In the genomic region with DNA sequence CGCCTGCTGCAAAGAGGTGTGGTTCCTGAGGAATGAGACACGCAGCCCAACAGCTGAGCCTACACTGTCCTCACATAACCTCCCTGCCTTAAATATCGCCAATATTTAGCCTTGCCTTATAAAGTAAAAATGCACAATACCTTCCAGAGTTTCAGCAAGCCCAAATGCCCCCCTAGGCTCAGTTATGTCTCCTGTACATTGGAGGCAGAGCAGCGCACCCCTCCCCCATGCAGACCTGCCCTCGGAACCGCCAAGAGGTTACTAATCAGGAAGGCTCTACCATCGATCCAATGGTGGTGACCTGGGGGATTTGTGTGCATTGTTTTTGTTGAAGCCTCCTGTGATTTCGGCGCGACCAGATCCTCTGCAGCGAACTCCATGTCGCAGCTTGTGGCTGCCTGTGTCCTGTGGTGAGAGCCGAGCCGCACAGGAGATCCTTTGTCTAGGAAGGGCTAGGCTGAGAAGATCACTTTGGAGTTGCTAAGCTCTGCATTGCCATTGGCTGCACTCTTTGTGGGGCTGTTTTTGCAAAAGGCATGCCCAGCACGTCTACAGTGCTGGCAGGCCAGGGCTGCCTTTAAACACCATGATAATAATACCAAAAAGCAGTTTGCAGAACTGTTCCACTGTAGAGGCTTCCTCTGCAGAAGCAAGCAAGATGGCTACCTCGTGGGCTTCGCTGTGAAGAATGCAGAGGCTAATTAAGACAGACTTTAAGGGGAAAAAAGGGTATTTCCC, we compare ENCODE assay signal across 1 cellular context.
A peak's percentile ranks its signal among the peaks of the same experiment; 100 is the strongest.
TF ChIP-seq lines count a peak whose summit lies in the region.

No MANE protein-coding gene starts in this region.

TF ChIP-seq in K562, 482 proteins besides CTCF, POLR2A, EP300 and RAD21 (continued from another document):
- TF ChIP-seq, protein P1, sequence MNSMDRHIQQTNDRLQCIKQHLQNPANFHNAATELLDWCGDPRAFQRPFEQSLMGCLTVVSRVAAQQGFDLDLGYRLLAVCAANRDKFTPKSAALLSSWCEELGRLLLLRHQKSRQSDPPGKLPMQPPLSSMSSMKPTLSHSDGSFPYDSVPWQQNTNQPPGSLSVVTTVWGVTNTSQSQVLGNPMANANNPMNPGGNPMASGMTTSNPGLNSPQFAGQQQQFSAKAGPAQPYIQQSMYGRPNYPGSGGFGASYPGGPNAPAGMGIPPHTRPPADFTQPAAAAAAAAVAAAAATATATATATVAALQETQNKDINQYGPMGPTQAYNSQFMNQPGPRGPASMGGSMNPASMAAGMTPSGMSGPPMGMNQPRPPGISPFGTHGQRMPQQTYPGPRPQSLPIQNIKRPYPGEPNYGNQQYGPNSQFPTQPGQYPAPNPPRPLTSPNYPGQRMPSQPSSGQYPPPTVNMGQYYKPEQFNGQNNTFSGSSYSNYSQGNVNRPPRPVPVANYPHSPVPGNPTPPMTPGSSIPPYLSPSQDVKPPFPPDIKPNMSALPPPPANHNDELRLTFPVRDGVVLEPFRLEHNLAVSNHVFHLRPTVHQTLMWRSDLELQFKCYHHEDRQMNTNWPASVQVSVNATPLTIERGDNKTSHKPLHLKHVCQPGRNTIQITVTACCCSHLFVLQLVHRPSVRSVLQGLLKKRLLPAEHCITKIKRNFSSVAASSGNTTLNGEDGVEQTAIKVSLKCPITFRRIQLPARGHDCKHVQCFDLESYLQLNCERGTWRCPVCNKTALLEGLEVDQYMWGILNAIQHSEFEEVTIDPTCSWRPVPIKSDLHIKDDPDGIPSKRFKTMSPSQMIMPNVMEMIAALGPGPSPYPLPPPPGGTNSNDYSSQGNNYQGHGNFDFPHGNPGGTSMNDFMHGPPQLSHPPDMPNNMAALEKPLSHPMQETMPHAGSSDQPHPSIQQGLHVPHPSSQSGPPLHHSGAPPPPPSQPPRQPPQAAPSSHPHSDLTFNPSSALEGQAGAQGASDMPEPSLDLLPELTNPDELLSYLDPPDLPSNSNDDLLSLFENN (IDR thresholded peaks at IDR 0.05; ENCODE audit: low read depth in 2 of 2, low read length in 2 of 2) = 0 out of 4 replicates have a peak, but pooled peaks of 1 of the 2 experiments have one; percentile 33
- TF ChIP-seq SMAD4 (CRISPR knock-in tag; conservative IDR thresholded peaks at IDR 0.05) = peak; percentile 41; the same call in 1 of the 2 replicates
- peak; percentile 76; the same call in 1 of the 2 replicates for TF ChIP-seq CC2D1A (IDR thresholded peaks at IDR 0.05)
- TF ChIP-seq, protein P2, sequence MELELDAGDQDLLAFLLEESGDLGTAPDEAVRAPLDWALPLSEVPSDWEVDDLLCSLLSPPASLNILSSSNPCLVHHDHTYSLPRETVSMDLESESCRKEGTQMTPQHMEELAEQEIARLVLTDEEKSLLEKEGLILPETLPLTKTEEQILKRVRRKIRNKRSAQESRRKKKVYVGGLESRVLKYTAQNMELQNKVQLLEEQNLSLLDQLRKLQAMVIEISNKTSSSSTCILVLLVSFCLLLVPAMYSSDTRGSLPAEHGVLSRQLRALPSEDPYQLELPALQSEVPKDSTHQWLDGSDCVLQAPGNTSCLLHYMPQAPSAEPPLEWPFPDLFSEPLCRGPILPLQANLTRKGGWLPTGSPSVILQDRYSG (tag; conservative IDR thresholded peaks at IDR 0.05; ENCODE audit: low read depth) = peak; percentile 81; the same call in 1 of the 2 replicates
- TF ChIP-seq KLF13 (tag; IDR thresholded peaks at IDR 0.05; ENCODE audit: borderline replicate concordance, low read depth) = no peak
- 0 out of 2 replicates have a peak, but pooled peaks have one; percentile 23 for TF ChIP-seq BRD4 (IDR thresholded peaks at IDR 0.05)
- 0 out of 2 replicates have a peak, but pooled peaks have one; percentile 32 for TF ChIP-seq RNF2 (IDR thresholded peaks at IDR 0.05)
- TF ChIP-seq ESRRB (CRISPR knock-in tag; IDR thresholded peaks at IDR 0.05; ENCODE audit: borderline replicate concordance) = no peak
- TF ChIP-seq, protein P3, sequence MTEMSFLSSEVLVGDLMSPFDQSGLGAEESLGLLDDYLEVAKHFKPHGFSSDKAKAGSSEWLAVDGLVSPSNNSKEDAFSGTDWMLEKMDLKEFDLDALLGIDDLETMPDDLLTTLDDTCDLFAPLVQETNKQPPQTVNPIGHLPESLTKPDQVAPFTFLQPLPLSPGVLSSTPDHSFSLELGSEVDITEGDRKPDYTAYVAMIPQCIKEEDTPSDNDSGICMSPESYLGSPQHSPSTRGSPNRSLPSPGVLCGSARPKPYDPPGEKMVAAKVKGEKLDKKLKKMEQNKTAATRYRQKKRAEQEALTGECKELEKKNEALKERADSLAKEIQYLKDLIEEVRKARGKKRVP (CRISPR knock-in tag; IDR thresholded peaks at IDR 0.05) = no peak
- TF ChIP-seq, protein P4, sequence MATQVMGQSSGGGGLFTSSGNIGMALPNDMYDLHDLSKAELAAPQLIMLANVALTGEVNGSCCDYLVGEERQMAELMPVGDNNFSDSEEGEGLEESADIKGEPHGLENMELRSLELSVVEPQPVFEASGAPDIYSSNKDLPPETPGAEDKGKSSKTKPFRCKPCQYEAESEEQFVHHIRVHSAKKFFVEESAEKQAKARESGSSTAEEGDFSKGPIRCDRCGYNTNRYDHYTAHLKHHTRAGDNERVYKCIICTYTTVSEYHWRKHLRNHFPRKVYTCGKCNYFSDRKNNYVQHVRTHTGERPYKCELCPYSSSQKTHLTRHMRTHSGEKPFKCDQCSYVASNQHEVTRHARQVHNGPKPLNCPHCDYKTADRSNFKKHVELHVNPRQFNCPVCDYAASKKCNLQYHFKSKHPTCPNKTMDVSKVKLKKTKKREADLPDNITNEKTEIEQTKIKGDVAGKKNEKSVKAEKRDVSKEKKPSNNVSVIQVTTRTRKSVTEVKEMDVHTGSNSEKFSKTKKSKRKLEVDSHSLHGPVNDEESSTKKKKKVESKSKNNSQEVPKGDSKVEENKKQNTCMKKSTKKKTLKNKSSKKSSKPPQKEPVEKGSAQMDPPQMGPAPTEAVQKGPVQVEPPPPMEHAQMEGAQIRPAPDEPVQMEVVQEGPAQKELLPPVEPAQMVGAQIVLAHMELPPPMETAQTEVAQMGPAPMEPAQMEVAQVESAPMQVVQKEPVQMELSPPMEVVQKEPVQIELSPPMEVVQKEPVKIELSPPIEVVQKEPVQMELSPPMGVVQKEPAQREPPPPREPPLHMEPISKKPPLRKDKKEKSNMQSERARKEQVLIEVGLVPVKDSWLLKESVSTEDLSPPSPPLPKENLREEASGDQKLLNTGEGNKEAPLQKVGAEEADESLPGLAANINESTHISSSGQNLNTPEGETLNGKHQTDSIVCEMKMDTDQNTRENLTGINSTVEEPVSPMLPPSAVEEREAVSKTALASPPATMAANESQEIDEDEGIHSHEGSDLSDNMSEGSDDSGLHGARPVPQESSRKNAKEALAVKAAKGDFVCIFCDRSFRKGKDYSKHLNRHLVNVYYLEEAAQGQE (CRISPR knock-in tag; IDR thresholded peaks at IDR 0.05; ENCODE audit: low read depth) = 0 out of 2 replicates have a peak, but pooled peaks have one; percentile 35
- peak; percentile 63; the same call in 1 of the 2 replicates for TF ChIP-seq MTA3 (IDR thresholded peaks at IDR 0.05; ENCODE audit: borderline replicate concordance)
- 0 out of 4 replicates have a peak, but pooled peaks of 1 of the 2 experiments have one; percentile 23 for TF ChIP-seq HDAC1 (IDR thresholded peaks at IDR 0.05)
- TF ChIP-seq TOE1 (IDR thresholded peaks at IDR 0.05; ENCODE audit: borderline replicate concordance) = peak; percentile 77; the same call in 1 of the 2 replicates
- no peak for TF ChIP-seq TOE1 (CRISPR knock-in tag; IDR thresholded peaks at IDR 0.05; ENCODE audit: borderline replicate concordance, low read depth)
- TF ChIP-seq RBM34 (IDR thresholded peaks at IDR 0.05; ENCODE audit: borderline replicate concordance, insufficient read depth, low read length) = no peak
- no peak for TF ChIP-seq PRMT5 (CRISPR knock-in tag; IDR thresholded peaks at IDR 0.05)
- TF ChIP-seq, protein P5, sequence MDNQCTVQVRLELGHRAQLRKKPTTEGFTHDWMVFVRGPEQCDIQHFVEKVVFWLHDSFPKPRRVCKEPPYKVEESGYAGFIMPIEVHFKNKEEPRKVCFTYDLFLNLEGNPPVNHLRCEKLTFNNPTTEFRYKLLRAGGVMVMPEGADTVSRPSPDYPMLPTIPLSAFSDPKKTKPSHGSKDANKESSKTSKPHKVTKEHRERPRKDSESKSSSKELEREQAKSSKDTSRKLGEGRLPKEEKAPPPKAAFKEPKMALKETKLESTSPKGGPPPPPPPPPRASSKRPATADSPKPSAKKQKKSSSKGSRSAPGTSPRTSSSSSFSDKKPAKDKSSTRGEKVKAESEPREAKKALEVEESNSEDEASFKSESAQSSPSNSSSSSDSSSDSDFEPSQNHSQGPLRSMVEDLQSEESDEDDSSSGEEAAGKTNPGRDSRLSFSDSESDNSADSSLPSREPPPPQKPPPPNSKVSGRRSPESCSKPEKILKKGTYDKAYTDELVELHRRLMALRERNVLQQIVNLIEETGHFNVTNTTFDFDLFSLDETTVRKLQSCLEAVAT (IDR thresholded peaks at IDR 0.05) = peak in 1 of 2 experiments; percentile 79; a peak in 2 of 4 replicates
- peak; percentile 65; the same call in 1 of the 2 replicates for TF ChIP-seq ZNF12 (CRISPR knock-in tag; IDR thresholded peaks at IDR 0.05)
- TF ChIP-seq NCOR1 (IDR thresholded peaks at IDR 0.05) = peak; percentile 15; the same call in 1 of the 2 replicates
- peak; percentile 38; the same call in 1 of the 2 replicates for TF ChIP-seq CHD2 (IDR thresholded peaks at IDR 0.05; ENCODE audit: low read depth, low read length)
- TF ChIP-seq ERF (CRISPR knock-in tag; IDR thresholded peaks at IDR 0.05) = no peak
- peak; percentile 67; the same call in 1 of the 2 replicates for TF ChIP-seq ZBTB17 (CRISPR knock-in tag; IDR thresholded peaks at IDR 0.05)
- TF ChIP-seq, protein P6, sequence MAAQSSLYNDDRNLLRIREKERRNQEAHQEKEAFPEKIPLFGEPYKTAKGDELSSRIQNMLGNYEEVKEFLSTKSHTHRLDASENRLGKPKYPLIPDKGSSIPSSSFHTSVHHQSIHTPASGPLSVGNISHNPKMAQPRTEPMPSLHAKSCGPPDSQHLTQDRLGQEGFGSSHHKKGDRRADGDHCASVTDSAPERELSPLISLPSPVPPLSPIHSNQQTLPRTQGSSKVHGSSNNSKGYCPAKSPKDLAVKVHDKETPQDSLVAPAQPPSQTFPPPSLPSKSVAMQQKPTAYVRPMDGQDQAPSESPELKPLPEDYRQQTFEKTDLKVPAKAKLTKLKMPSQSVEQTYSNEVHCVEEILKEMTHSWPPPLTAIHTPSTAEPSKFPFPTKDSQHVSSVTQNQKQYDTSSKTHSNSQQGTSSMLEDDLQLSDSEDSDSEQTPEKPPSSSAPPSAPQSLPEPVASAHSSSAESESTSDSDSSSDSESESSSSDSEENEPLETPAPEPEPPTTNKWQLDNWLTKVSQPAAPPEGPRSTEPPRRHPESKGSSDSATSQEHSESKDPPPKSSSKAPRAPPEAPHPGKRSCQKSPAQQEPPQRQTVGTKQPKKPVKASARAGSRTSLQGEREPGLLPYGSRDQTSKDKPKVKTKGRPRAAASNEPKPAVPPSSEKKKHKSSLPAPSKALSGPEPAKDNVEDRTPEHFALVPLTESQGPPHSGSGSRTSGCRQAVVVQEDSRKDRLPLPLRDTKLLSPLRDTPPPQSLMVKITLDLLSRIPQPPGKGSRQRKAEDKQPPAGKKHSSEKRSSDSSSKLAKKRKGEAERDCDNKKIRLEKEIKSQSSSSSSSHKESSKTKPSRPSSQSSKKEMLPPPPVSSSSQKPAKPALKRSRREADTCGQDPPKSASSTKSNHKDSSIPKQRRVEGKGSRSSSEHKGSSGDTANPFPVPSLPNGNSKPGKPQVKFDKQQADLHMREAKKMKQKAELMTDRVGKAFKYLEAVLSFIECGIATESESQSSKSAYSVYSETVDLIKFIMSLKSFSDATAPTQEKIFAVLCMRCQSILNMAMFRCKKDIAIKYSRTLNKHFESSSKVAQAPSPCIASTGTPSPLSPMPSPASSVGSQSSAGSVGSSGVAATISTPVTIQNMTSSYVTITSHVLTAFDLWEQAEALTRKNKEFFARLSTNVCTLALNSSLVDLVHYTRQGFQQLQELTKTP (IDR thresholded peaks at IDR 0.05; ENCODE audit: low read depth in 1 of 2, partially characterized antibody in 2 of 2) = peak in 1 of 2 experiments; percentile 50
- TF ChIP-seq CXXC5 (CRISPR knock-in tag; IDR thresholded peaks at IDR 0.05) = peak; percentile 50; the same call in 1 of the 2 replicates
- TF ChIP-seq CREB1 (IDR thresholded peaks at IDR 0.05) = no peak
- peak; percentile 33; the same call in 1 of the 2 replicates for TF ChIP-seq CREB1 (CRISPR knock-in tag; IDR thresholded peaks at IDR 0.05)
- TF ChIP-seq KDM4B (IDR thresholded peaks at IDR 0.05; ENCODE audit: borderline replicate concordance in 2 of 2, low read depth in 1 of 2) = 0 out of 4 replicates have a peak, but pooled peaks of 1 of the 2 experiments have one; percentile 55
- TF ChIP-seq PHF8 (IDR thresholded peaks at IDR 0.05; ENCODE audit: borderline replicate concordance, low read length) = peak; percentile 46; the same call in 1 of the 2 replicates
- TF ChIP-seq SP1 (CRISPR knock-in tag; IDR thresholded peaks at IDR 0.05) = 0 out of 2 replicates have a peak, but pooled peaks have one; percentile 26
- TF ChIP-seq NFYB (IDR thresholded peaks at IDR 0.05; ENCODE audit: extremely low read depth, insufficient read length) = peak; percentile 5
- peak; percentile 52; the same call in 1 of the 2 replicates for TF ChIP-seq GTF2E2 (tag; IDR thresholded peaks at IDR 0.05)
- TF ChIP-seq RBFOX2 (IDR thresholded peaks at IDR 0.05; ENCODE audit: low read depth, low read length) = 0 out of 2 replicates have a peak, but pooled peaks have one; percentile 14
- 0 out of 2 replicates have a peak, but pooled peaks have one; percentile 23 for TF ChIP-seq SOX6 (IDR thresholded peaks at IDR 0.05)
- TF ChIP-seq NEUROD1 (IDR thresholded peaks at IDR 0.05; ENCODE audit: borderline replicate concordance, low read depth, low read length, partially characterized antibody) = peak; percentile 97
- TF ChIP-seq SMC3 (conservative IDR thresholded peaks at IDR 0.05; ENCODE audit: insufficient read depth, low read depth, low read length) = 0 out of 2 replicates have a peak, but pooled peaks have one; percentile 10
TF ChIP-seq in K562: peak in this region for 73.
